Comparison of ENCODE assay signal across 12 cellular contexts in the genomic region with DNA sequence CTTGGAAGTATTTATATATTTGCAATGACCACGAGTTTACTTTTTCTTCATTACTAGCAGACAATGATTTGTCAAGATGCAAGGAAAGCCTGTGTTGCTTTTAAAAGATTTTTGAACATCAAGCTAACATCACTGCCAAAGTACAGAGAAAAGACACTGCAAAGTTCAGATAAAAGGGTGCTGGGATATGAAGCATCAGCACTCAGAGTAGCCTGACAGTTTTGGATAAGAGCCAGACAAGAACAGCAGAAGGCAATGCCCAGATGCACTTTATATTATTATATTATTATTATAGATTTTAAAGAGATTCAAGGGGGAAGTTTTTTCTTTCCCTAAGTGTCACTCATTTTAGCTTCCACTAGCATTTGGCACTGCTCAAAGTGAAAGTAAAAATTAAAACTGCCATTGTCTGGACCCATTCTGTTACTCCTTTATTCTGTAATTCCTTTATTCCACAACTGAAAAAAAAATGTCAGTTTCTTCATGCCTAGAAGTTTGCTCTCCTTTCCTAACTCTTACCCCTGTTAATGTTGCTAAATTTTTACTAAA.
DNase-seq lines count a peak whose midpoint lies in the region; ATAC-seq, FAIRE-seq and TF ChIP-seq lines count a peak whose summit lies in the region.
"Had no signal": no experiment of that assay in that cellular context is flagged by ENCODE, and none has a peak within 500 bp of the region (broad histone marks: within the 10 kb centered on the region; RNA-seq: fewer than 3 reads in every experiment).

No MANE protein-coding gene starts in this region.

- H3K9me3 ChIP-seq in DND-41 (ENCODE audit: insufficient read depth, low read length, severe bottlenecking) (no peaks in the 10 kb centered on the region), KOPT-K1 (ENCODE audit: insufficient read depth, low read length, poor library complexity, severe bottlenecking) (no peaks in the 10 kb centered on the region)

- peak overlapping the region in 3 of 5 experiments; percentile 57 to 60 (median 58) for H3K4me3 Mint-ChIP-seq in brain
- H3K4me3 Mint-ChIP-seq: activated CD8-positive, alpha-beta T cell treated with anti-CD3 and anti-CD28 coated beads, Interleukin-2, amount 10 ng/mL, durations not matched to agents 7 days and 5 days; stimulated activated naive CD8-positive, alpha-beta T cell treated with anti-CD3 and anti-CD28 coated beads, Interleukin-15, amount 100 ng/mL, for 72 hours had no signal

- peaks cover 57% of the 10 kb centered on the region for H3K4me1 Mint-ChIP-seq in brain
- H3K4me1 Mint-ChIP-seq: stimulated activated naive CD8-positive, alpha-beta T cell treated with anti-CD3 and anti-CD28 coated beads, Interleukin-15, amount 100 ng/mL, for 72 hours had no signal

- DNase-seq in DND-41 (peak; percentile 12), NCI-H526 treated with DMSO at 0.1 percent for 48 hours (lab: John Stamatoyannopoulos, UW) (no peak), NCI-H2081 treated with DMSO at 0.1 percent for 48 hours (lab: John Stamatoyannopoulos, UW) (no peak)
- DNase-seq: activated CD8-positive, alpha-beta T cell treated with anti-CD3 and anti-CD28 coated beads, Interleukin-2, amount 10 ng/mL, durations not matched to agents 7 days and 5 days; activated naive CD4-positive, alpha-beta T cell treated with Interleukin-2 at 50 U/mL for 16 hours; stimulated activated CD4-positive, alpha-beta T cell treated with anti-CD3 and anti-CD28 coated beads, Interleukin-4, amount 100 ng/mL, for 1 hour; stimulated activated naive CD8-positive, alpha-beta T cell treated with anti-CD3 and anti-CD28 coated beads, Interleukin-15, amount 100 ng/mL, for 72 hours had no signal

- ATAC-seq in DND-41 (ENCODE audit: insufficient read depth, low read depth) (peak; percentile 86), GM18867 (IDR thresholded peaks at IDR 0.05; ENCODE audit: unreplicated experiment) (no peak), GM18520 (IDR thresholded peaks at IDR 0.05; ENCODE audit: unreplicated experiment) (no peak)
- ATAC-seq: activated CD8-positive, alpha-beta T cell treated with anti-CD3 and anti-CD28 coated beads, Interleukin-2, amount 10 ng/mL, durations not matched to agents 7 days and 5 days; stimulated activated naive CD8-positive, alpha-beta T cell treated with anti-CD3 and anti-CD28 coated beads, Interleukin-15, amount 100 ng/mL, for 72 hours had no signal

- H3K9me3 Mint-ChIP-seq in brain, result no peaks in the 10 kb centered on the region
- H3K9me3 Mint-ChIP-seq: stimulated activated naive CD8-positive, alpha-beta T cell treated with anti-CD3 and anti-CD28 coated beads, Interleukin-15, amount 100 ng/mL, for 72 hours had no signal

- H3K4me3 ChIP-seq in DND-41 (ENCODE audit: low read depth in 1 of 2, low read length in 2 of 2), result peak overlapping the region in 1 of 2 experiments; percentile 45; a peak in 2 of 4 replicates

- H3K27me3 Mint-ChIP-seq in brain, result peaks cover 46% of the 10 kb centered on the region
- H3K27me3 Mint-ChIP-seq: stimulated activated naive CD8-positive, alpha-beta T cell treated with anti-CD3 and anti-CD28 coated beads, Interleukin-15, amount 100 ng/mL, for 72 hours had no signal

- no peaks in the 10 kb centered on the region for H3K79me2 ChIP-seq in DND-41 (ENCODE audit: insufficient read depth, low read length)

- H3K27ac ChIP-seq in DND-41 (ENCODE audit: low read length) (peak overlapping the region; percentile 77), KOPT-K1 (ENCODE audit: low read depth, low read length, poor library complexity, severe bottlenecking) (peak overlapping the region; percentile 48)

- H3K36me3 Mint-ChIP-seq in brain, result peaks cover 6% of the 10 kb centered on the region

- peak; percentile 68 for FAIRE-seq in islet of Langerhans (lab: Jason Lieb, UNC)

- H3K4me2 ChIP-seq in DND-41 (ENCODE audit: insufficient read depth, low read length), result peak overlapping the region; percentile 62

- H3K9ac ChIP-seq in DND-41 (ENCODE audit: low read depth, low read length), result peak overlapping the region; percentile 38

- H2AFZ ChIP-seq in DND-41 (ENCODE audit: low read depth, low read length), result peak overlapping the region; percentile 76

- no peaks in the 10 kb centered on the region for H3K36me3 ChIP-seq in DND-41 (ENCODE audit: insufficient read depth, low read length)
- H3K36me3 ChIP-seq in KOPT-K1 (ENCODE audit: insufficient read depth, low read length), result no peaks in the 10 kb centered on the region

- H3K27me3 ChIP-seq in DND-41 (ENCODE audit: insufficient read depth, low read length, poor library complexity), result no peaks in the 10 kb centered on the region

- H4K20me1 ChIP-seq in DND-41 (ENCODE audit: insufficient read depth, low read length), result no peaks in the 10 kb centered on the region

- H3K4me1 ChIP-seq in DND-41 (ENCODE audit: insufficient read depth, low read length), result peaks cover 13% of the 10 kb centered on the region

- TF ChIP-seq CTCF in DND-41 (IDR thresholded peaks at IDR 0.05; ENCODE audit: borderline replicate concordance, extremely low read depth, low read length, poor library complexity, severe bottlenecking) (no peak), brain (conservative IDR thresholded peaks at IDR 0.05) (no peak)

- peak overlapping the region in 2 of 5 experiments; percentile 18 to 27 for H3K27ac Mint-ChIP-seq in brain
- H3K27ac Mint-ChIP-seq: activated CD8-positive, alpha-beta T cell treated with anti-CD3 and anti-CD28 coated beads, Interleukin-2, amount 10 ng/mL, durations not matched to agents 7 days and 5 days; stimulated activated naive CD8-positive, alpha-beta T cell treated with anti-CD3 and anti-CD28 coated beads, Interleukin-15, amount 100 ng/mL, for 72 hours had no signal
